31 cellular contexts compared by ENCODE assay signal in genomic region chr16:81927561-81928185, GRCh38.
"Had no signal": no experiment of that assay in that cellular context is flagged by ENCODE, and none has a peak within 500 bp of the region (broad histone marks: within the 10 kb centered on the region; RNA-seq: fewer than 3 reads in every experiment).

No MANE protein-coding gene starts in this region.

- H3K4me3 ChIP-seq: adrenal gland, body of pancreas, breast epithelium, MG63, SJSA1 had no signal

- DNase-seq: activated CD4-positive, alpha-beta T cell treated with anti-CD3 and anti-CD28 coated beads, Interleukin-2, amount 10 ng/mL, durations not matched to agents 24 days and 14 days; activated CD4-positive, alpha-beta T cell treated with anti-CD3 and anti-CD28 coated beads, Interleukin-2, amount 50 U/mL, for 4 hours; activated CD8-positive, alpha-beta T cell treated with anti-CD3 and anti-CD28 coated beads for 36 hours; activated gamma-delta T cell; activated naive CD4-positive, alpha-beta T cell treated with anti-CD3 and anti-CD28 coated beads for 36 hours; activated T-cell treated with anti-CD3 and anti-CD28 coated beads, Interleukin-2, amount 50 U/mL, for 72 hours; adrenal gland; body of pancreas; Kasumi-1; KG1; MG63; NCI-H1092 treated with DMSO at 0.1 percent for 48 hours; NCI-H1417; NCI-H146; NCI-H187 treated with DMSO at 0.1 percent for 48 hours; NCI-H2081; NCI-H2171 treated with DMSO at 0.1 percent for 48 hours; NCI-H226; NCI-H446 treated with DMSO at 0.1 percent for 48 hours; NCI-H524; SHP77 treated with DMSO at 0.1 percent for 48 hours; SK-N-SH had no signal

- H3K9me3 Mint-ChIP-seq: activated CD4-positive, alpha-beta T cell treated with anti-CD3 and anti-CD28 coated beads, Interleukin-2, amount 10 ng/mL, durations not matched to agents 24 days and 14 days; activated CD8-positive, alpha-beta T cell treated with anti-CD3 and anti-CD28 coated beads for 36 hours; activated naive CD4-positive, alpha-beta T cell treated with anti-CD3 and anti-CD28 coated beads for 36 hours; activated naive CD4-positive, alpha-beta T cell treated with anti-CD3 and anti-CD28 coated beads, Interleukin-2, amount 50 U/mL, for 72 hours; activated T-cell treated with anti-CD3 and anti-CD28 coated beads, Interleukin-2, amount 50 U/mL, for 72 hours; activated T-helper 17 cell treated with anti-CD3 and anti-CD28 coated beads, Interleukin-2, amount 50 U/mL, for 72 hours; T-helper 1 cell treated with Interleukin-12 subunit alpha and Interleukin-12 subunit beta and Interleukin-4 antibody, amounts not matched to agents 30 μg/mL and 1 μg/mL, for 36 hours; T-helper 2 cell treated with Interferon-gamma antibody and Interleukin-4, amounts not matched to agents 5 μg/mL and 100 μg/mL, for 36 hours had no signal

- H3K27me3 ChIP-seq: adrenal gland, body of pancreas, breast epithelium, MG63, SJSA1 had no signal

- H3K4me2 ChIP-seq: SK-N-SH had no signal

- ATAC-seq: activated CD8-positive, alpha-beta T cell treated with anti-CD3 and anti-CD28 coated beads for 36 hours; activated naive CD4-positive, alpha-beta T cell treated with anti-CD3 and anti-CD28 coated beads, Interleukin-2, amount 50 U/mL, for 72 hours; activated T-cell treated with anti-CD3 and anti-CD28 coated beads, Interleukin-2, amount 50 U/mL, for 72 hours; activated T-helper 17 cell treated with anti-CD3 and anti-CD28 coated beads, Interleukin-2, amount 50 U/mL, for 72 hours; body of pancreas; Panc1 had no signal

- H3K4me1 ChIP-seq: adrenal gland, body of pancreas, breast epithelium, SJSA1 had no signal

- H3K27me3 Mint-ChIP-seq: activated CD4-positive, alpha-beta T cell treated with anti-CD3 and anti-CD28 coated beads, Interleukin-2, amount 10 ng/mL, durations not matched to agents 24 days and 14 days; activated CD8-positive, alpha-beta T cell treated with anti-CD3 and anti-CD28 coated beads for 36 hours; activated T-helper 17 cell treated with anti-CD3 and anti-CD28 coated beads, Interleukin-2, amount 50 U/mL, for 72 hours had no signal

- H3K36me3 ChIP-seq: adrenal gland, breast epithelium, MG63, SJSA1 had no signal

- H3K27ac Mint-ChIP-seq: activated CD4-positive, alpha-beta T cell treated with anti-CD3 and anti-CD28 coated beads, Interleukin-2, amount 10 ng/mL, durations not matched to agents 24 days and 14 days; activated CD8-positive, alpha-beta T cell treated with anti-CD3 and anti-CD28 coated beads for 36 hours; activated naive CD4-positive, alpha-beta T cell treated with anti-CD3 and anti-CD28 coated beads for 36 hours; activated T-cell treated with anti-CD3 and anti-CD28 coated beads, Interleukin-2, amount 50 U/mL, for 72 hours; T-helper 1 cell treated with Interleukin-12 subunit alpha and Interleukin-12 subunit beta and Interleukin-4 antibody, amounts not matched to agents 30 μg/mL and 1 μg/mL, for 36 hours; T-helper 2 cell treated with Interferon-gamma antibody and Interleukin-4, amounts not matched to agents 5 μg/mL and 100 μg/mL, for 36 hours had no signal

- FAIRE-seq: astrocyte, TTC549 had no signal

- H3K27ac ChIP-seq: adrenal gland, body of pancreas, breast epithelium, SJSA1 had no signal

- H3K36me3 Mint-ChIP-seq: activated naive CD4-positive, alpha-beta T cell treated with anti-CD3 and anti-CD28 coated beads, Interleukin-2, amount 50 U/mL, for 72 hours had no signal

- H3K4me3 Mint-ChIP-seq: activated CD4-positive, alpha-beta T cell treated with anti-CD3 and anti-CD28 coated beads, Interleukin-2, amount 10 ng/mL, durations not matched to agents 24 days and 14 days; activated CD8-positive, alpha-beta T cell treated with anti-CD3 and anti-CD28 coated beads for 36 hours; activated naive CD4-positive, alpha-beta T cell treated with anti-CD3 and anti-CD28 coated beads for 36 hours; activated T-cell treated with anti-CD3 and anti-CD28 coated beads, Interleukin-2, amount 50 U/mL, for 72 hours; activated T-helper 17 cell treated with anti-CD3 and anti-CD28 coated beads, Interleukin-2, amount 50 U/mL, for 72 hours; T-helper 1 cell treated with Interleukin-12 subunit alpha and Interleukin-12 subunit beta and Interleukin-4 antibody, amounts not matched to agents 30 μg/mL and 1 μg/mL, for 36 hours; T-helper 2 cell treated with Interferon-gamma antibody and Interleukin-4, amounts not matched to agents 5 μg/mL and 100 μg/mL, for 36 hours had no signal

- H3K4me1 Mint-ChIP-seq: activated T-helper 17 cell treated with anti-CD3 and anti-CD28 coated beads, Interleukin-2, amount 50 U/mL, for 72 hours had no signal

- H3K9me3 ChIP-seq: adrenal gland, body of pancreas, breast epithelium, MG63, SJSA1, SK-N-SH had no signal
